Comparison of ENCODE assay signal across 24 cellular contexts in the genomic region with DNA sequence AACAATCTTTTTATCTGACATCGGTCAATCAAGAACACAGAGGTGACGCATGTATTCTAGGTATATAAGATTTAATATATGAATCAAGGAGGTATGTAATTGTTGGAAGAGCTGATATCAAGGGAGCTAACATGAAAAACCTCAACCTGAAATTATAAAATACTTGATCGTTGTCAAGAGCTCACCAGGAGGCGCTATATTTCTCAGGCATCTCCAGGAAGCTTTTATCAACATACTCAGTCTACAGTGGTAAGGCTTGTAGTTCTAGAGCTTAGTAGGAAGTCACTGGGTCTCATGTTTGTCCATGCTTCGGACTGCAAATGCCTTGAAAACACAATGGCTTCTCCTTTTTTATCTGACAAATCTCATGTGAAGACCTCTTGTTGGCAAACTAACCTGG.
A peak's percentile ranks its signal among the peaks of the same experiment; 100 is the strongest.
DNase-seq lines count a peak whose midpoint lies in the region; ATAC-seq and TF ChIP-seq lines count a peak whose summit lies in the region.
"Had no signal": no experiment of that assay in that cellular context is flagged by ENCODE, and none has a peak within 500 bp of the region (broad histone marks: within the 10 kb centered on the region; RNA-seq: fewer than 3 reads in every experiment).

No MANE protein-coding gene starts in this region.

- H3K9me3 ChIP-seq in A673 (ENCODE audit: low read depth, low read length, poor library complexity, severe bottlenecking), result peaks cover 10% of the 10 kb centered on the region
- no peaks in the 10 kb centered on the region for H3K9me3 ChIP-seq in gastrocnemius medialis
- H3K9me3 ChIP-seq: body of pancreas, colonic mucosa, heart right ventricle, thyroid gland had no signal

- no TSS peak for BruUV-seq in A673 (replicated peaks; lab: Mats Ljungman, UMichigan)

- no peaks in the 10 kb centered on the region for H3K9me3 Mint-ChIP-seq in GM23338
- H3K9me3 Mint-ChIP-seq: activated CD4-positive, alpha-beta T cell treated with anti-CD3 and anti-CD28 coated beads, Interleukin-2, amount 10 ng/mL, durations not matched to agents 24 days and 14 days; activated naive CD8-positive, alpha-beta T cell treated with anti-CD3 and anti-CD28 coated beads, Interleukin-2, amount 10 ng/mL, durations not matched to agents 7 days and 5 days had no signal

- H3K27ac Mint-ChIP-seq in GM23338, result no peak overlapping the region
- H3K27ac Mint-ChIP-seq: activated CD4-positive, alpha-beta T cell treated with anti-CD3 and anti-CD28 coated beads, Interleukin-2, amount 10 ng/mL, durations not matched to agents 24 days and 14 days; activated naive CD8-positive, alpha-beta T cell treated with anti-CD3 and anti-CD28 coated beads, Interleukin-2, amount 10 ng/mL, durations not matched to agents 7 days and 5 days; CD4-positive, alpha-beta memory T cell; IgD-negative memory B cell had no signal

- H4K20me1 ChIP-seq in GM23338 (replicated peaks; ENCODE audit: insufficient read depth), result no peaks in the 10 kb centered on the region

- H3K4me1 ChIP-seq in GM23338 (ENCODE audit: insufficient read depth) (no peaks in the 10 kb centered on the region), A673 (ENCODE audit: insufficient read depth, low read length, poor library complexity, severe bottlenecking) (no peaks in the 10 kb centered on the region), gastrocnemius medialis (no peaks in the 10 kb centered on the region)
- H3K4me1 ChIP-seq: body of pancreas, colonic mucosa, heart right ventricle, thyroid gland had no signal

- no peaks in the 10 kb centered on the region for H3K79me2 ChIP-seq in GM23338 (replicated peaks; ENCODE audit: insufficient read depth)

- H3F3A ChIP-seq in GM23338 (replicated peaks; ENCODE audit: low read depth), result no peaks in the 10 kb centered on the region

- POLR2A ChIA-PET in A673 (lab: Charles Lee; ENCODE audit: low non-redundant PET), result no interaction called here

- H3K27ac ChIP-seq in GM23338 (ENCODE audit: low read depth), result no peak overlapping the region
- no peak overlapping the region for H3K27ac ChIP-seq in A673 (ENCODE audit: low read depth, low read length, poor library complexity, severe bottlenecking)
- no peak overlapping the region for H3K27ac ChIP-seq in gastrocnemius medialis
- H3K27ac ChIP-seq: body of pancreas, colonic mucosa, heart right ventricle, thyroid gland had no signal

- in situ Hi-C loops in gastrocnemius medialis (cut with MboI; ENCODE audit: low sequenced_read_pairs in 4 of 4), result no loop called here

- CTCF ChIA-PET in A673 (lab: Charles Lee), result no interaction called here

- peak overlapping the region; percentile 52; the same call in 1 of the 2 replicates for H2AFZ ChIP-seq in GM23338

- intact Hi-C loops in A673 (cut with micrococcal nuclease; ENCODE audit: unreplicated experiment) (no loop called here), gastrocnemius medialis (cut with DNase I; ENCODE audit: low total_unique reads) (no loop called here)

- TF ChIP-seq POLR2A in NB4 (IDR thresholded peaks at IDR 0.05; ENCODE audit: extremely low read depth, insufficient read length) (no peak), gastrocnemius medialis (IDR thresholded peaks at IDR 0.05) (no peak)

- no peak overlapping the region for H3K4me3 Mint-ChIP-seq in GM23338
- H3K4me3 Mint-ChIP-seq: activated CD4-positive, alpha-beta T cell treated with anti-CD3 and anti-CD28 coated beads, Interleukin-2, amount 10 ng/mL, durations not matched to agents 24 days and 14 days; activated naive CD8-positive, alpha-beta T cell treated with anti-CD3 and anti-CD28 coated beads, Interleukin-2, amount 10 ng/mL, durations not matched to agents 7 days and 5 days; CD4-positive, alpha-beta memory T cell; IgD-negative memory B cell had no signal

- H3K4me3 ChIP-seq in GM23338 (no peak overlapping the region), NB4 (ENCODE audit: low read depth, low read length) (no peak overlapping the region), epithelial cell of proximal tubule (ENCODE audit: low read depth, low read length) (no peak overlapping the region), A673 (ENCODE audit: low read depth, low read length, poor library complexity, severe bottlenecking) (no peak overlapping the region), gastrocnemius medialis (no peak overlapping the region)
- H3K4me3 ChIP-seq: body of pancreas, colonic mucosa, heart right ventricle, mucosa of descending colon, thyroid gland had no signal

- DNase-seq in AG08396 (ENCODE audit: low spot score), result peak; percentile 2
- DNase-seq in GM23338 (ENCODE audit: low spot score), result peak; percentile 68
- peak; percentile 22 for DNase-seq in NB4 (ENCODE audit: low read depth)
- DNase-seq in epithelial cell of proximal tubule (ENCODE audit: low read depth), result no peak
- no peak for DNase-seq in A673 (ENCODE audit: low spot score)
- DNase-seq in gastrocnemius medialis, result no peak
- DNase-seq in GM19238 (ENCODE audit: insufficient read length, low spot score), result no peak
- no peak for DNase-seq in hypothalamus (lab: John Stamatoyannopoulos, UW)
- DNase-seq: activated CD4-positive, alpha-beta T cell treated with anti-CD3 and anti-CD28 coated beads, Interleukin-2, amount 10 ng/mL, durations not matched to agents 24 days and 14 days; activated naive CD8-positive, alpha-beta T cell treated with anti-CD3 and anti-CD28 coated beads, Interleukin-2, amount 10 ng/mL, durations not matched to agents 7 days and 5 days; body of pancreas; CD4-positive, alpha-beta memory T cell; colonic mucosa; DMS79 treated with DMSO at 0.1 percent for 48 hours; heart right ventricle; islet precursor cell; mucosa of descending colon; NCI-H1092; NCI-H2029; small intestine; stimulated activated CD4-positive, alpha-beta T cell treated with anti-CD3 and anti-CD28 coated beads, Interleukin-2, amount 100 ng/mL, for 48 hours; stimulated activated naive CD4-positive, alpha-beta T cell treated with Interleukin-2 at 50 U/mL for 16 hours; thyroid gland had no signal

- H3K4me1 Mint-ChIP-seq in GM23338, result no peaks in the 10 kb centered on the region
- H3K4me1 Mint-ChIP-seq: activated CD4-positive, alpha-beta T cell treated with anti-CD3 and anti-CD28 coated beads, Interleukin-2, amount 10 ng/mL, durations not matched to agents 24 days and 14 days; activated naive CD8-positive, alpha-beta T cell treated with anti-CD3 and anti-CD28 coated beads, Interleukin-2, amount 10 ng/mL, durations not matched to agents 7 days and 5 days; CD4-positive, alpha-beta memory T cell; IgD-negative memory B cell had no signal

- H3K9me2 ChIP-seq in GM23338 (ENCODE audit: insufficient read depth), result peaks cover 7% of the 10 kb centered on the region; the same call in 1 of the 2 replicates

- H3K36me3 ChIP-seq in GM23338 (ENCODE audit: insufficient read depth), result no peaks in the 10 kb centered on the region
- no peaks in the 10 kb centered on the region for H3K36me3 ChIP-seq in A673 (ENCODE audit: insufficient read depth, low read length, poor library complexity, severe bottlenecking)
- H3K36me3 ChIP-seq in gastrocnemius medialis, result no peaks in the 10 kb centered on the region
- H3K36me3 ChIP-seq: colonic mucosa, heart right ventricle, thyroid gland had no signal

- H3K4me2 ChIP-seq in GM23338, result no peak overlapping the region

- H3K27me3 Mint-ChIP-seq in GM23338 (ENCODE audit: insufficient read depth, low read depth, poor library complexity), result no peaks in the 10 kb centered on the region
- H3K27me3 Mint-ChIP-seq: activated CD4-positive, alpha-beta T cell treated with anti-CD3 and anti-CD28 coated beads, Interleukin-2, amount 10 ng/mL, durations not matched to agents 24 days and 14 days; activated naive CD8-positive, alpha-beta T cell treated with anti-CD3 and anti-CD28 coated beads, Interleukin-2, amount 10 ng/mL, durations not matched to agents 7 days and 5 days; CD4-positive, alpha-beta memory T cell; IgD-negative memory B cell had no signal

- H3K27me3 ChIP-seq in GM23338 (ENCODE audit: insufficient read depth), result no peaks in the 10 kb centered on the region
- no peaks in the 10 kb centered on the region for H3K27me3 ChIP-seq in A673 (replicated peaks; ENCODE audit: insufficient read depth, low read depth, low read length, poor library complexity)
- H3K27me3 ChIP-seq in gastrocnemius medialis, result no peaks in the 10 kb centered on the region
- H3K27me3 ChIP-seq: body of pancreas, colonic mucosa, heart right ventricle, thyroid gland had no signal

- ATAC-seq in GM23338 (peak; percentile 42; the same call in 2 of the 3 replicates), gastrocnemius medialis (no peak)
- ATAC-seq: body of pancreas, heart right ventricle, mucosa of descending colon had no signal

- peak; percentile 66 to 69 for TF ChIP-seq CTCF in GM23338 (conservative IDR thresholded peaks at IDR 0.05; ENCODE audit: low read depth in 2 of 2)
- peak; percentile 21 for TF ChIP-seq CTCF in NB4 (IDR thresholded peaks at IDR 0.05; ENCODE audit: low read depth, low read length)
- peak; percentile 13 for TF ChIP-seq CTCF in epithelial cell of proximal tubule (conservative IDR thresholded peaks at IDR 0.05; ENCODE audit: low read depth, low read length)
- no peak for TF ChIP-seq CTCF in A673 (conservative IDR thresholded peaks at IDR 0.05; ENCODE audit: low read depth, low read length)
- TF ChIP-seq CTCF in gastrocnemius medialis (IDR thresholded peaks at IDR 0.05 in 4 of 5, conservative IDR thresholded peaks at IDR 0.05 in 1 of 5), result no peak

- no peaks in the 10 kb centered on the region for H3K36me3 Mint-ChIP-seq in GM23338 (ENCODE audit: low read depth)
- H3K36me3 Mint-ChIP-seq: activated naive CD8-positive, alpha-beta T cell treated with anti-CD3 and anti-CD28 coated beads, Interleukin-2, amount 10 ng/mL, durations not matched to agents 7 days and 5 days; CD4-positive, alpha-beta memory T cell; IgD-negative memory B cell had no signal

Comparison
In these comparisons a context has a peak if more than half of its experiments do, and no peak if none do; other contexts are left out.
1. DNase-seq: peak in AG08396 (single experiment), GM23338 (single experiment) and NB4 (single experiment); none in epithelial cell of proximal tubule (single experiment), A673 (single experiment), gastrocnemius medialis (0 of 2), GM19238 (single experiment) and hypothalamus (0 of 51).
2. CTCF ChIP-seq: peak in GM23338 (2 of 2), NB4 (single experiment) and epithelial cell of proximal tubule (single experiment); none in A673 (single experiment) and gastrocnemius medialis (0 of 5).